33 cellular contexts compared by ENCODE assay signal in the genomic region with DNA sequence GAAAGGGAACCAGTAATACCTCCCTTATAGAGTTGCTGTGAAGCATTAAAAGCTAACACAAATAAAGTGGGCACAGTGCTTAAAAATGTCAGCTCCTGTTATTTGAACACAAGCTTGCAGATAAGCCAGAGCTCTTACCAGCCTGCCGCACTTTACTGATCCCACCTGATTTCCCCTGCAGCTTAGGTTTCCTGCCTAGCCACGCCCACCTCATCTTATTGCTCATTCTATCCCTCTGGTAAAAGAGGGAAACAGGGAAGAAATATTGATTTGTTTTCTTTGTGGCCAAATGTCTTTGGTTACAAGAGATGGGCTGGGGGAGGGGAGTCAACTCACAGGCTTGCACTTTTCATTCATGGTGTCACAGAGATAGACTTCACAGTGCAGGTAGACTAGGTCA. TPM values are rescaled to one million over a fixed set of nuclear protein-coding genes. Genes with fewer than 3 reads are reported as not detected.
"Had no signal": no experiment of that assay in that cellular context is flagged by ENCODE, and none has a peak within 500 bp of the region (broad histone marks: within the 10 kb centered on the region; RNA-seq: fewer than 3 reads in every experiment).

No MANE protein-coding gene starts in this region.

- H3K9me3 Mint-ChIP-seq: effector memory CD8-positive, alpha-beta T cell; natural killer cell; stimulated activated naive CD8-positive, alpha-beta T cell treated with anti-CD3 and anti-CD28 coated beads, Interleukin-15, amount 100 ng/mL, for 72 hours had no signal

- H3K4me2 ChIP-seq: smooth muscle cell had no signal

- H3K36me3 ChIP-seq: esophagus squamous epithelium, heart right ventricle, lower lobe of right lung, ovary, suprapubic skin, transverse colon, upper lobe of right lung, uterus had no signal

- H3K4me1 ChIP-seq: esophagus squamous epithelium, heart right ventricle, lower lobe of right lung, suprapubic skin, transverse colon, upper lobe of right lung, uterus had no signal

- H3K27me3 ChIP-seq: ovary, transverse colon, upper lobe of right lung, uterus had no signal

- H3K36me3 Mint-ChIP-seq: natural killer cell had no signal

- H3K27ac Mint-ChIP-seq: effector memory CD8-positive, alpha-beta T cell; natural killer cell; stimulated activated naive CD8-positive, alpha-beta T cell treated with anti-CD3 and anti-CD28 coated beads, Interleukin-15, amount 100 ng/mL, for 72 hours had no signal

- H3K4me1 Mint-ChIP-seq: natural killer cell; stimulated activated naive CD8-positive, alpha-beta T cell treated with anti-CD3 and anti-CD28 coated beads, Interleukin-15, amount 100 ng/mL, for 72 hours had no signal

- H3K27ac ChIP-seq: esophagus squamous epithelium, heart right ventricle, lower lobe of right lung, ovary, suprapubic skin, transverse colon, upper lobe of right lung, uterus had no signal

- H3K4me3 ChIP-seq: esophagus squamous epithelium, heart right ventricle, lower lobe of right lung, ovary, smooth muscle cell, suprapubic skin, transverse colon, upper lobe of right lung, uterus had no signal

- ATAC-seq: effector memory CD8-positive, alpha-beta T cell; heart right ventricle; left colon; left ventricle myocardium superior; lower lobe of right lung; natural killer cell; sciatic nerve; stimulated activated naive CD8-positive, alpha-beta T cell treated with anti-CD3 and anti-CD28 coated beads, Interleukin-15, amount 100 ng/mL, for 72 hours; upper lobe of right lung had no signal

- H3K4me3 Mint-ChIP-seq: effector memory CD8-positive, alpha-beta T cell; natural killer cell; stimulated activated naive CD8-positive, alpha-beta T cell treated with anti-CD3 and anti-CD28 coated beads, Interleukin-15, amount 100 ng/mL, for 72 hours had no signal

- DNase-seq: cortex of kidney; effector memory CD8-positive, alpha-beta T cell; erythroblast; esophagus squamous epithelium; foreskin melanocyte; glutamatergic neuron; heart right ventricle; hippocampal formation; kidney glomerular epithelial cell; left colon; left ventricle myocardium superior; lower lobe of right lung; natural killer cell; occipital lobe; ovary; retina; stimulated activated CD4-positive, alpha-beta T cell treated with anti-CD3 and anti-CD28 coated beads, Interleukin-12 subunit alpha, Interleukin-12 subunit beta, amount 100 ng/mL, for 4 hours; stimulated activated CD4-positive, alpha-beta T cell treated with anti-CD3 and anti-CD28 coated beads, Interleukin-1b, Interleukin-23, amount 100 ng/mL, for 48 hours; stimulated activated CD4-positive, alpha-beta T cell treated with anti-CD3 and anti-CD28 coated beads, Interleukin-4, amount 100 ng/mL, for 1 hour; stimulated activated CD8-positive, alpha-beta memory T cell treated with anti-CD3 and anti-CD28 coated beads, Interleukin-4, amount 100 ng/mL, for 48 hours; stimulated activated naive CD4-positive, alpha-beta T cell; stimulated activated naive CD8-positive, alpha-beta T cell treated with anti-CD3 and anti-CD28 coated beads, Interleukin-15, amount 100 ng/mL, for 72 hours; transverse colon; upper lobe of right lung; uterus had no signal

RNA-seq across cellular contexts. Expression of gene GP2, which starts 9.6 kb away (rescaled TPM):
- total RNA-seq: dermis microvascular lymphatic vessel endothelial cell, esophagus squamous epithelium, left ventricle myocardium superior, mononuclear cell, natural killer cell, occipital lobe, pulmonary artery endothelial cell, smooth muscle cell, upper lobe of right lung, uterus had no signal
- polyA plus RNA-seq: neural cell, ovary, smooth muscle cell had no signal

RNA-seq across cellular contexts. Expression of gene UMOD, which starts 15.6 kb away (rescaled TPM):
- total RNA-seq: dermis microvascular lymphatic vessel endothelial cell, esophagus squamous epithelium, heart right ventricle, left colon, left ventricle myocardium superior, lower lobe of right lung, mononuclear cell, natural killer cell, occipital lobe, ovary, posterior vena cava, pulmonary artery endothelial cell, sciatic nerve, smooth muscle cell, suprapubic skin, transverse colon, upper lobe of right lung, uterus had no signal
- polyA plus RNA-seq: heart right ventricle, neural cell, ovary, smooth muscle cell had no signal
